ENCODE assay signal across 9 cellular contexts in the genomic region with DNA sequence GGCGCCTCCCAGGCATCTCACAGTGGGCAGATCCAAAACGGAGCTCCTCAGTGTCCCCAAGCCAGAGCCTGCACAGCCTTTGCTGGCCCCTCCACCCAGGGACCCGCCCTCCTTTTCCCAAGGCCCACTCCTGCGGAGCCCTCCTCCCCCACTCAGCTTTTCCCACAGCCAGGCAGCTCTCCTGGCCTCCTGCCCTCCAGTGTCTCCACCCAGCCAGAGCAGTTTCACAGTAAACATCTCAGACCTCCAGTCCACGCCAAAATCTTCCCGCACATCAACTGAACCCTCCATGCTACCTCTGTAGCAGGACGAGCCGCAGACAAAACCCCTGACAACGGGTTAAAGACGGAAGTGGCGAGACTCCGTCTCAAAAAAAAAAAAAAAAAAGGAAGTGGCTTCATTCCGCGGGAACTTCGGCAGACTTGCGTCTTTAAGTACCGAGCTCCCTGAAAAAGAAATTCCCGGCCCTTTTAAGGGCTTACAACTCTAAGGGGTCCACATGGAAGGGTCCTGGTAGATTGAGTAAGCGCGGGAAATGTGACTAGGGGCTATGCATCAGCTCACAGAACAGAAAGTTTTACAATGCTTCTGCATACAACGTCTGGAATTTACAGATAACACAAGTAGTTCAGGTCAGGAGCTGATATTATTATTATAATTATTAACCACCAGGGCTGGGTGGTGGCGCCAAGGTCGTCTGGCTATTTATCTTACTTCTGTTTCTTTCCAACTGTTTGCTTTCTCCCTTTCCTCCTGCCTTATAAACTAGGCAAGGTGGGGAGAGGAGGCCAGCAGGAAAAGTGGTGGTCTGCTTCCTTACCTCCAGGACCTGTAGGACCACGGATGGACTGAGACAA. TPM values are rescaled to one million over a fixed set of nuclear protein-coding genes. Genes with fewer than 3 reads are reported as not detected.
DNase-seq lines count a peak whose midpoint lies in the region; FAIRE-seq and TF ChIP-seq lines count a peak whose summit lies in the region.
"Had no signal": no experiment of that assay in that cellular context is flagged by ENCODE, and none has a peak within 500 bp of the region (broad histone marks: within the 10 kb centered on the region; RNA-seq: fewer than 3 reads in every experiment).

No MANE protein-coding gene starts in this region.

- H3K4me3 Mint-ChIP-seq in activated T-helper 1 cell treated with anti-CD3 and anti-CD28 coated beads, Interleukin-12 subunit alpha, Interleukin-12 subunit beta, Interleukin-2, Interleukin-4 antibody, amounts not matched to agents 30 ng/mL and 10 ng/mL and 1 ng/mL, durations not matched to agents 14 hours and 24 hours and 36 hours: peak overlapping the region; percentile 90

- peak; percentile 54 for DNase-seq in BE2C
- peak; percentile 87 for DNase-seq in Jurkat, Clone E6-1 (ENCODE audit: low read depth, low spot score)
- DNase-seq in activated T-helper 1 cell treated with anti-CD3 and anti-CD28 coated beads, Interleukin-12 subunit alpha, Interleukin-12 subunit beta, Interleukin-2, Interleukin-4 antibody, amounts not matched to agents 30 ng/mL and 10 ng/mL and 1 ng/mL, durations not matched to agents 14 hours and 24 hours and 36 hours (ENCODE audit: low spot score): peak; percentile 42
- no peak for DNase-seq in kidney
- DNase-seq in vagina (ENCODE audit: extremely low spot score in 2 of 2): no peak
- no peak for DNase-seq in COLO668 (lab: John Stamatoyannopoulos, UW; ENCODE audit: unreplicated experiment)
- DNase-seq in activated gamma-delta T cell treated with Interleukin-2 at 50 U/mL for 16 hours: no peak
- DNase-seq in stimulated activated CD4-positive, alpha-beta T cell treated with anti-CD3 and anti-CD28 coated beads, Interleukin-4, amount 100 ng/mL, for 1 hour: no peak

- H3K4me1 ChIP-seq in BE2C (no peaks in the 10 kb centered on the region), kidney (ENCODE audit: control insufficient read depth in 1 of 2, insufficient read depth in 1 of 2, low read depth in 1 of 2, low read length in 2 of 2) (peaks cover 0 to 16% of the 10 kb centered on the region in 2 donors), vagina (peaks cover 25% of the 10 kb centered on the region)

- H3K9me3 ChIP-seq in BE2C (no peaks in the 10 kb centered on the region), kidney (ENCODE audit: control insufficient read depth in 1 of 2, low read length in 2 of 2) (no peaks in the 10 kb centered on the region), vagina (no peaks in the 10 kb centered on the region)

- H3K36me3 ChIP-seq in BE2C: no peaks in the 10 kb centered on the region
- H3K36me3 ChIP-seq in kidney (ENCODE audit: control insufficient read depth in 1 of 2, insufficient read depth in 2 of 2, low read length in 2 of 2): no peaks in the 10 kb centered on the region
- H3K36me3 ChIP-seq in vagina: no peaks in the 10 kb centered on the region

- intact Hi-C loops in activated T-helper 1 cell treated with anti-CD3 and anti-CD28 coated beads, Interleukin-12 subunit alpha, Interleukin-12 subunit beta, Interleukin-2, Interleukin-4 antibody, amounts not matched to agents 30 ng/mL and 10 ng/mL and 1 ng/mL, durations not matched to agents 14 hours and 24 hours and 36 hours (cut with micrococcal nuclease): loop anchor here (2.0 to 5.0 kb wide), 4 partner anchors 13 to 80 kb away; a partner anchor contains a TSS
- intact Hi-C loops in kidney (cut with DNase I) (no loop called here), vagina (cut with DNase I) (no loop called here)

- H3K4me3 ChIP-seq in BE2C (ENCODE audit: low read depth, low read length): peak overlapping the region; percentile 70
- peak overlapping the region; percentile 72 for H3K4me3 ChIP-seq in Jurkat, Clone E6-1 (ENCODE audit: low read length)
- H3K4me3 ChIP-seq in kidney (ENCODE audit: low read length in 2 of 2): peak overlapping the region; percentile 5 to 18
- H3K4me3 ChIP-seq in vagina: peak overlapping the region; percentile 23 to 26

- no peaks in the 10 kb centered on the region for H3K27me3 Mint-ChIP-seq in activated T-helper 1 cell treated with anti-CD3 and anti-CD28 coated beads, Interleukin-12 subunit alpha, Interleukin-12 subunit beta, Interleukin-2, Interleukin-4 antibody, amounts not matched to agents 30 ng/mL and 10 ng/mL and 1 ng/mL, durations not matched to agents 14 hours and 24 hours and 36 hours (ENCODE audit: insufficient read depth)

- H3K9ac ChIP-seq in kidney (ENCODE audit: low read length in 2 of 2): peak overlapping the region in 1 of 2 donors; percentile 48

- no peaks in the 10 kb centered on the region for H3K9me3 Mint-ChIP-seq in activated T-helper 1 cell treated with anti-CD3 and anti-CD28 coated beads, Interleukin-12 subunit alpha, Interleukin-12 subunit beta, Interleukin-2, Interleukin-4 antibody, amounts not matched to agents 30 ng/mL and 10 ng/mL and 1 ng/mL, durations not matched to agents 14 hours and 24 hours and 36 hours

- H3K27ac ChIP-seq in kidney (ENCODE audit: low read depth in 2 of 2, low read length in 2 of 2): peak overlapping the region in 1 of 2 donors; percentile 41
- H3K27ac ChIP-seq in vagina: no peak overlapping the region
- H3K27ac ChIP-seq: epithelial cell of prostate had no signal

- H3K36me3 Mint-ChIP-seq in activated T-helper 1 cell treated with anti-CD3 and anti-CD28 coated beads, Interleukin-12 subunit alpha, Interleukin-12 subunit beta, Interleukin-2, Interleukin-4 antibody, amounts not matched to agents 30 ng/mL and 10 ng/mL and 1 ng/mL, durations not matched to agents 14 hours and 24 hours and 36 hours (ENCODE audit: low read depth): peaks cover 10% of the 10 kb centered on the region

- no peaks in the 10 kb centered on the region for H3K27me3 ChIP-seq in BE2C
- no peaks in the 10 kb centered on the region for H3K27me3 ChIP-seq in vagina

- peaks cover 24% of the 10 kb centered on the region for H3K4me1 Mint-ChIP-seq in activated T-helper 1 cell treated with anti-CD3 and anti-CD28 coated beads, Interleukin-12 subunit alpha, Interleukin-12 subunit beta, Interleukin-2, Interleukin-4 antibody, amounts not matched to agents 30 ng/mL and 10 ng/mL and 1 ng/mL, durations not matched to agents 14 hours and 24 hours and 36 hours (ENCODE audit: low read depth)

- peak overlapping the region; percentile 92 for H3K27ac Mint-ChIP-seq in activated T-helper 1 cell treated with anti-CD3 and anti-CD28 coated beads, Interleukin-12 subunit alpha, Interleukin-12 subunit beta, Interleukin-2, Interleukin-4 antibody, amounts not matched to agents 30 ng/mL and 10 ng/mL and 1 ng/mL, durations not matched to agents 14 hours and 24 hours and 36 hours

- FAIRE-seq in kidney (lab: Jason Lieb, UNC): no peak

- TF ChIP-seq POLR2A in vagina (IDR thresholded peaks at IDR 0.05): no peak

- TF ChIP-seq CTCF in BE2C (IDR thresholded peaks at IDR 0.05; ENCODE audit: low read depth, low read length) (no peak), kidney (IDR thresholded peaks at IDR 0.05; ENCODE audit: borderline replicate concordance, extremely low read depth, insufficient read depth) (no peak), vagina (IDR thresholded peaks at IDR 0.05) (no peak)

RNA-seq across cellular contexts. Expression of a gene that starts 11.4 kb away (rescaled TPM):
- 5.4 TPM for polyA plus RNA-seq in BE2C (2012; ENCODE audit: insufficient read depth, insufficient read length, low read depth)
- not detected for polyA plus RNA-seq in Jurkat, Clone E6-1 (2012; ENCODE audit: insufficient read depth, insufficient read length)
- total RNA-seq in activated T-helper 1 cell treated with anti-CD3 and anti-CD28 coated beads, Interleukin-12 subunit alpha, Interleukin-12 subunit beta, Interleukin-2, Interleukin-4 antibody, amounts not matched to agents 30 ng/mL and 10 ng/mL and 1 ng/mL, durations not matched to agents 14 hours and 24 hours and 36 hours: 0.05 TPM in 2 replicates
- total RNA-seq in kidney (0.47 TPM), vagina (0.74 TPM)
- not detected for polyA plus RNA-seq in kidney (ENCODE audit: insufficient read depth, low read depth, low replicate concordance)

RNA-seq across cellular contexts. Expression of a gene that starts 13.0 kb away (rescaled TPM):
- 408 TPM for polyA plus RNA-seq in BE2C (2012; ENCODE audit: insufficient read depth, insufficient read length, low read depth)
- polyA plus RNA-seq in Jurkat, Clone E6-1 (2012; ENCODE audit: insufficient read depth, insufficient read length): 239 TPM
- 371 and 394 TPM in 2 replicates for total RNA-seq in activated T-helper 1 cell treated with anti-CD3 and anti-CD28 coated beads, Interleukin-12 subunit alpha, Interleukin-12 subunit beta, Interleukin-2, Interleukin-4 antibody, amounts not matched to agents 30 ng/mL and 10 ng/mL and 1 ng/mL, durations not matched to agents 14 hours and 24 hours and 36 hours
- 164 TPM for total RNA-seq in kidney
- polyA plus RNA-seq in kidney (ENCODE audit: insufficient read depth, low read depth, low replicate concordance): 205 TPM
- 152 TPM for total RNA-seq in vagina

RNA-seq across cellular contexts. Expression of a gene that starts 40.7 kb away (rescaled TPM):
- polyA plus RNA-seq in BE2C (2012; ENCODE audit: insufficient read depth, insufficient read length, low read depth): 168 TPM
- 37.9 TPM for polyA plus RNA-seq in Jurkat, Clone E6-1 (2012; ENCODE audit: insufficient read depth, insufficient read length)
- 48.1 and 53.6 TPM in 2 replicates for total RNA-seq in activated T-helper 1 cell treated with anti-CD3 and anti-CD28 coated beads, Interleukin-12 subunit alpha, Interleukin-12 subunit beta, Interleukin-2, Interleukin-4 antibody, amounts not matched to agents 30 ng/mL and 10 ng/mL and 1 ng/mL, durations not matched to agents 14 hours and 24 hours and 36 hours
- total RNA-seq in kidney: 63.2 TPM
- 57.3 TPM for polyA plus RNA-seq in kidney (ENCODE audit: insufficient read depth, low read depth, low replicate concordance)
- 34.1 TPM for total RNA-seq in vagina

RNA-seq across cellular contexts. Expression of a gene that starts 42.3 kb away (rescaled TPM):
- 1.1 TPM for polyA plus RNA-seq in BE2C (2012; ENCODE audit: insufficient read depth, insufficient read length, low read depth)
- polyA plus RNA-seq in Jurkat, Clone E6-1 (2012; ENCODE audit: insufficient read depth, insufficient read length): not detected
- 0.21 TPM in 1 of 2 replicates, not detected in the other for total RNA-seq in activated T-helper 1 cell treated with anti-CD3 and anti-CD28 coated beads, Interleukin-12 subunit alpha, Interleukin-12 subunit beta, Interleukin-2, Interleukin-4 antibody, amounts not matched to agents 30 ng/mL and 10 ng/mL and 1 ng/mL, durations not matched to agents 14 hours and 24 hours and 36 hours
- total RNA-seq in kidney (0.25 TPM), vagina (not detected)
- polyA plus RNA-seq in kidney (ENCODE audit: insufficient read depth, low read depth, low replicate concordance): not detected

RNA-seq across cellular contexts. Expression of a gene that starts 44.3 kb away (rescaled TPM):
- polyA plus RNA-seq in BE2C (2012; ENCODE audit: insufficient read depth, insufficient read length, low read depth): 1.7 TPM
- not detected for polyA plus RNA-seq in Jurkat, Clone E6-1 (2012; ENCODE audit: insufficient read depth, insufficient read length)
- not detected in 2 replicates for total RNA-seq in activated T-helper 1 cell treated with anti-CD3 and anti-CD28 coated beads, Interleukin-12 subunit alpha, Interleukin-12 subunit beta, Interleukin-2, Interleukin-4 antibody, amounts not matched to agents 30 ng/mL and 10 ng/mL and 1 ng/mL, durations not matched to agents 14 hours and 24 hours and 36 hours
- total RNA-seq in kidney (not detected), vagina (not detected)
- not detected for polyA plus RNA-seq in kidney (ENCODE audit: insufficient read depth, low read depth, low replicate concordance)

Comparison
In these comparisons a context has a peak if more than half of its experiments do, and no peak if none do; other contexts are left out.
1. DNase-seq: peak in BE2C (single experiment), Jurkat, Clone E6-1 (single experiment) and activated T-helper 1 cell treated with anti-CD3 and anti-CD28 coated beads, Interleukin-12 subunit alpha, Interleukin-12 subunit beta, Interleukin-2, Interleukin-4 antibody, amounts not matched to agents 30 ng/mL and 10 ng/mL and 1 ng/mL, durations not matched to agents 14 hours and 24 hours and 36 hours (single experiment); none in kidney (single experiment), vagina (0 of 2), COLO668 (single experiment), activated gamma-delta T cell treated with Interleukin-2 at 50 U/mL for 16 hours (single experiment) and stimulated activated CD4-positive, alpha-beta T cell treated with anti-CD3 and anti-CD28 coated beads, Interleukin-4, amount 100 ng/mL, for 1 hour (single experiment).
2. H3K4me3 ChIP-seq: peak in every context shown above with its lines; median percentile 72 in Jurkat, Clone E6-1; 70 in BE2C; 24 in vagina; 12 in kidney.